ENCODE assay signal across 8 cellular contexts in the genomic region with DNA sequence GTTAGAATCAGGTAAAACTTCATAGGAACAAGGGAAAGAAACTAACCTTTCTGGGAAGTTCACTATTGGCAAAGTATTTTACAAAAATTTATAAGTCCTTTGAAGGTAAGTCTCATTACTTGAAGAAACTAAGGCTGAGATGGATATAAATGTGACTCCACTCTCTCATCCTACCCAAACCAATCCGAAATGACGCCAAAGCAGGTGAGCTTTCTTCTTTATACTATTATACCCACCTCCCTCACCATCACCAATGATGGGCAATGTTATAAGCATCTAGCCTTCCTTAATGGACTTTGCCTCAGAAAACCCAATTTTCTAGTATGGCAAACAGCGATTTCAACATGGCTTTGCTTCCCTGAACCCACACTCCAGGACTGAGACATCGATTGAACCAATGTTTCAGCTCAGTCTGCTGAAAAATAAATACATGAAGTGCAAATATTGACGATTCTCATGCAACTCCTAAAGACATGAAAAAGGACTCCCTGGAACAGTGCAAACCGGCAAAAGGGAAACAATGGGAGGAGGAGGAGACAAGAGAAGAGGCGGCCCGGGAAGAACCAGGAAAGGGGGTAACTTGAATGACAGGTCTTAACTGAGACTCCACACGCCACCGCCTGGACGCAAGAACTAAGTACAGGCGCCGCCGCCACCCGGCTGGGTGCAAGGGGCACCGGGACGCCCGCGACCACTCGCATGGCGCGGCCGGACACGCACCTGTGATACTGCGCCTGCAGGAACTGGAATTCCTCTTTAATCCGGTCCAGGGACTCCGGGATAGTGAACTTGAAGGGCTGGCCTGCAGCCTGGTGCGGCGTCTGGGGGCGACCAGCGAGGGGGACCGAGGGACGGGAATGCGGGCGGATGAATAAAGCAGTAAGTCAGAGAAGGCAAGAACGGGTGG. TPM values are rescaled to one million over a fixed set of nuclear protein-coding genes. Genes with fewer than 3 reads are reported as not detected.
DNase-seq lines count a peak whose midpoint lies in the region; ATAC-seq and TF ChIP-seq lines count a peak whose summit lies in the region.

No MANE protein-coding gene starts in this region.

- no peak overlapping the region for H3K14ac ChIP-seq in H9 (ENCODE audit: insufficient read depth, low read length)

- H3K4me1 ChIP-seq in H9 (ENCODE audit: insufficient read depth, low read length) (no peaks in the 10 kb centered on the region; the same call in 1 of the 2 replicates), stomach (peaks cover 38 to 63% (median 51%) of the 10 kb centered on the region in 4 donors)

- H4K20me1 ChIP-seq in H9 (ENCODE audit: control insufficient read depth, insufficient read depth, insufficient read length) = no peaks in the 10 kb centered on the region

- no peak overlapping the region for H3K4ac ChIP-seq in H9 (ENCODE audit: low read depth, low read length)

- peak overlapping the region; percentile 38 for H3K27ac ChIP-seq in H9 (ENCODE audit: insufficient read length, low read depth, low read length)
- peak overlapping the region; percentile 84 for H3K27ac ChIP-seq in epithelial cell of prostate
- H3K27ac ChIP-seq in stomach = peak overlapping the region; percentile 76 to 97 (median 95)

- H4K5ac ChIP-seq in H9 (ENCODE audit: insufficient read length, low read depth, low read length) = no peak overlapping the region

- peaks cover 25 to 36% (median 30%) of the 10 kb centered on the region in 3 donors for H3K27me3 Mint-ChIP-seq in CD14-positive monocyte (ENCODE audit: low read depth in 3 of 3)
- H3K27me3 Mint-ChIP-seq in H9 (ENCODE audit: low read depth) = peaks cover 16% of the 10 kb centered on the region
- H3K27me3 Mint-ChIP-seq in memory B cell = no peaks in the 10 kb centered on the region

- no CpG with 5 or more reads among the region's 36 CpGs for WGBS in H9 (ENCODE audit: extremely low coverage, insufficient read length, low lambda C conversion rate)
- 3 to 4% (median 3%) methylated on average over 36 of the region's 36 CpGs for WGBS in stomach, 5 donors

- no peak overlapping the region for H4K91ac ChIP-seq in H9 (ENCODE audit: insufficient read length, low read depth, low read length)

- peak; percentile 18 for ATAC-seq in memory B cell (ENCODE audit: low read depth)

- peaks cover 53% of the 10 kb centered on the region; the same call in 1 of the 2 replicates for H3K79me2 ChIP-seq in H9 (ENCODE audit: insufficient read depth, low read length)

- DNase-seq in CD14-positive monocyte (ENCODE audit: low spot score) = no peak
- DNase-seq in H9 = peak; percentile 87
- peak; percentile 51 to 63 for DNase-seq in NCI-H1930 (lab: John Stamatoyannopoulos, UW)
- peak; percentile 46 for DNase-seq in activated CD4-positive, alpha-beta T cell treated with anti-CD3 and anti-CD28 coated beads for 48 hours
- DNase-seq in epithelial cell of prostate (ENCODE audit: low read depth, low spot score) = peak; percentile 56
- peak; percentile 49 to 65 for DNase-seq in memory B cell (ENCODE audit: low spot score in 2 of 2)
- peak; percentile 85 for DNase-seq in stomach
- DNase-seq in NK-92 (lab: John Stamatoyannopoulos, UW; ENCODE audit: unreplicated experiment) = no peak

- no peak overlapping the region for H2BK20ac ChIP-seq in H9 (ENCODE audit: low read depth, low read length, poor library complexity, severe bottlenecking)

- H2BK5ac ChIP-seq in H9 (ENCODE audit: insufficient read length, low read length) = no peak overlapping the region

- H3K9me3 Mint-ChIP-seq in CD14-positive monocyte = peaks cover 0 to 4% (median 2%) of the 10 kb centered on the region in 7 donors
- H3K9me3 Mint-ChIP-seq in H9 = peaks cover 0 to 2% of the 10 kb centered on the region in 2 experiments; a peak in 2 of 5 replicates
- H3K9me3 Mint-ChIP-seq in memory B cell = no peaks in the 10 kb centered on the region

- H3K4me3 ChIP-seq in stomach = peak overlapping the region; percentile 77 to 94 (median 92)

- no peak overlapping the region for H2AFZ ChIP-seq in H9 (ENCODE audit: low read length)

- H3K18ac ChIP-seq in H9 (ENCODE audit: insufficient read length, low read depth, low read length) = no peak overlapping the region

- H3K27ac Mint-ChIP-seq in CD14-positive monocyte (peak overlapping the region in 2 of 7 donors; percentile 8 to 28), H9 (peak overlapping the region; percentile 95 to 99 (median 95)), memory B cell (peak overlapping the region; percentile 85)

- H3K4me2 ChIP-seq in H9 (ENCODE audit: insufficient read depth, insufficient read length, low read length) = peak overlapping the region; percentile 63

- no peak for TF ChIP-seq POLR2A in stomach (IDR thresholded peaks at IDR 0.05)

- peaks cover 0 to 26% (median 3%) of the 10 kb centered on the region in 4 donors for H3K36me3 ChIP-seq in stomach

- H2AK5ac ChIP-seq in H9 (ENCODE audit: insufficient read length, low read length) = no peak overlapping the region

- no peak for TF ChIP-seq EP300 in stomach (IDR thresholded peaks at IDR 0.05)

- H3K36me3 Mint-ChIP-seq in CD14-positive monocyte (peaks cover under 1 to 1% of the 10 kb centered on the region in 2 donors), H9 (ENCODE audit: insufficient read depth in 1 of 3, low read depth in 3 of 3) (peaks cover under 1 to 2% (median 2%) of the 10 kb centered on the region in 3 experiments; a peak in 6 of 7 replicates), memory B cell (peaks cover 4% of the 10 kb centered on the region)

- H3K9ac ChIP-seq in H9 (ENCODE audit: extremely low read depth, insufficient read length, low read length) = peak overlapping the region; percentile 91

- peak; percentile 77 for TF ChIP-seq CTCF in CD14-positive monocyte (IDR thresholded peaks at IDR 0.05)
- peak; percentile 74 for TF ChIP-seq CTCF in H9 (conservative IDR thresholded peaks at IDR 0.05)
- TF ChIP-seq CTCF in stomach (IDR thresholded peaks at IDR 0.05) = peak in 5 of 7 experiments; percentile 49 to 77 (median 75)

- no peak overlapping the region for H3K56ac ChIP-seq in H9 (ENCODE audit: insufficient read length, low read depth, low read length)

- H2BK12ac ChIP-seq in H9 (ENCODE audit: insufficient read length, low read depth, low read length) = no peak overlapping the region

- H3K9me3 ChIP-seq in H9 (ENCODE audit: control insufficient read depth, low read depth, low read length) (no peaks in the 10 kb centered on the region), stomach (no peaks in the 10 kb centered on the region)

- H2BK15ac ChIP-seq in H9 (ENCODE audit: low read depth, low read length) = no peak overlapping the region

- peaks cover 11% of the 10 kb centered on the region for H3K23me2 ChIP-seq in H9 (ENCODE audit: insufficient read length, low read depth, low read length, poor library complexity, severe bottlenecking)

- no peak overlapping the region for H2BK120ac ChIP-seq in H9 (ENCODE audit: low read depth, low read length, poor library complexity, severe bottlenecking)

- intact Hi-C loops in CD14-positive monocyte (cut with micrococcal nuclease) = no loop called here
- intact Hi-C loops in stomach (cut with DNase I; ENCODE audit: low total_unique reads) = no loop called here

- H3K23ac ChIP-seq in H9 (ENCODE audit: insufficient read length, low read depth, low read length) = no peak overlapping the region

- peak overlapping the region in 1 of 2 donors; percentile 87 for H3K4me3 Mint-ChIP-seq in CD14-positive monocyte
- H3K4me3 Mint-ChIP-seq in H9 = no peak overlapping the region
- H3K4me3 Mint-ChIP-seq in memory B cell = no peak overlapping the region

- no peaks in the 10 kb centered on the region for H3K79me1 ChIP-seq in H9 (ENCODE audit: insufficient read depth, low read depth, low read length, poor library complexity, severe bottlenecking)

- peaks cover 9% of the 10 kb centered on the region for H3K4me1 Mint-ChIP-seq in CD14-positive monocyte
- peaks cover 12 to 13% of the 10 kb centered on the region in 2 experiments for H3K4me1 Mint-ChIP-seq in H9
- H3K4me1 Mint-ChIP-seq in memory B cell = peaks cover 15% of the 10 kb centered on the region

- no peak overlapping the region for H4K8ac ChIP-seq in H9 (replicated peaks; ENCODE audit: insufficient read length, low read depth, low read length)

- H3K27me3 ChIP-seq in H9 (ENCODE audit: insufficient read depth, low read length) (no peaks in the 10 kb centered on the region), stomach (peaks cover 0 to 9% (median 0%) of the 10 kb centered on the region in 3 donors)

- no peak overlapping the region for H3T11ph ChIP-seq in H9 (ENCODE audit: low read length)

RNA-seq across cellular contexts. Expression of gene TLE1, which starts 2.5 kb away (rescaled TPM):
- 1 to 10 TPM in 1 of 2 donors, under 1 TPM in 1; 0.46 to 2.5 TPM for polyA plus RNA-seq in CD14-positive monocyte
- 75.1 and 79.3 TPM in 2 replicates for total RNA-seq in H9 (2021)
- 100 to 1,000 TPM in 2 of 5 donors, 10 to 100 TPM in 3; 57.2 to 136 (median 85.2) TPM for total RNA-seq in stomach
- 10 to 100 TPM; 23.7 to 33.0 (median 26.3) TPM for polyA plus RNA-seq in stomach

Comparison
In these comparisons a context has a peak if more than half of its experiments do, and no peak if none do; other contexts are left out.
1. DNase-seq: peak in H9 (single experiment), NCI-H1930 (2 of 2), activated CD4-positive, alpha-beta T cell treated with anti-CD3 and anti-CD28 coated beads for 48 hours (single experiment), epithelial cell of prostate (single experiment), memory B cell (2 of 2) and stomach (single experiment); none in CD14-positive monocyte (single experiment) and NK-92 (single experiment).
2. H3K27ac ChIP-seq: peak in every context shown above with its lines; median percentile 95 in stomach; 84 in epithelial cell of prostate; 38 in H9.
3. Peak in every context shown above with its lines, with median percentiles within 50 percentile points of each other: CTCF ChIP-seq.